29 cellular contexts compared by ENCODE assay signal in the genomic region with DNA sequence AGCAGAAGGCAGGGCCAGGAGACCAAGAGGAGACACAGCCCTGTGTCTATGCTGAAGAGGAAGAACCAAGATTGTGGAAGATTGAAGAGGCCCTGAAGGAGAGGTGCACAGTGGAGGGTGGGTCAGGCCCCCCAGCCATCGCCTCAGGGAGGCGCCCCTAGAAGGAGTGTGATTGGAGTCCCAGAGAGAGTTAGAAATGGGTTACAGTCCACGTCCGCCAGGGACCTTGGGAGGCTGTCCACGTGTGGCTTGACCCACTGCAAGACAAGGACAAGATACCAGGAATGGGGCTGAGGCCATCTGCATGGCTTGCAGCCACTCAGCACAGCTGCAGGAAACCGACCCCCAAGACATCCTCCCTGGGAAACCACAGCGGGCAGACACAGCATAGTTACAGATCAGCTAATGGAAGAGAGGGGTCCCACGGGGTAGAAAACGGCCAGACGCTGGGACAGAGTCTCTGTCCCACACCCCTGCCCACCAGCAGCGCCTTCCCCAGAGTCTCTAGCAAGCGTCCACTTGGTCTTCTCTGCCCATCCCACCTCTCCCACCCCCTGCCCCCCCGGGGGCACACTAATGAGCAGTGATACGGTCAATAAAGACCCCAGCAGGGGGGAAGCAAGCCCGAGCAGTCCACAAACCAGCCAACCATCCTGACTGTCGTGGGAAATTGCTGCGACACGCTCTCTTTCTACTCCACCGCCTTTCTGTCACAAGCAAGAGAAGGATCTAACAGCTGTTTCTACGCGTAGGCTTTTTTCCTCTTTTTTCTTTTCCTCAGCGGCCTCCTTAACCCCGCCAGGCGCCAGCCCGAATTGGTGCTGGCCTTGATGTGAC.
"Had no signal": no experiment of that assay in that cellular context is flagged by ENCODE, and none has a peak within 500 bp of the region (broad histone marks: within the 10 kb centered on the region; RNA-seq: fewer than 3 reads in every experiment).

No MANE protein-coding gene starts in this region.

- H3K4me2 ChIP-seq: SK-N-SH had no signal

- H3K27ac Mint-ChIP-seq: activated naive CD4-positive, alpha-beta T cell treated with anti-CD3 and anti-CD28 coated beads, Interleukin-2, amount 50 U/mL, for 24 hours; activated naive CD8-positive, alpha-beta T cell treated with anti-CD3 and anti-CD28 coated beads, Interleukin-2, amount 50 U/mL, for 24 hours; activated T-helper 2 cell treated with anti-CD3 and anti-CD28 coated beads, Interferon-gamma antibody, Interleukin-2, Interleukin-4, amounts not matched to agents 10 μg/mL and 5 μg/mL and 100 μg/mL, durations not matched to agents 14 hours and 24 hours and 36 hours; mesothelial cell of epicardium; naive B cell; stimulated activated memory B cell treated with anti-CD40 and anti-IgM and Interleukin-4, amounts not matched to agents 10 μg/mL and 1 μg/mL and 100 μg/mL, for 72 hours; T-helper 1 cell treated with Interleukin-12 subunit alpha and Interleukin-12 subunit beta and Interleukin-4 antibody, amounts not matched to agents 30 μg/mL and 1 μg/mL, for 36 hours had no signal

- H3K9me3 ChIP-seq: pancreas, psoas muscle, SK-N-SH, tibial nerve had no signal

- H3K9ac ChIP-seq: SK-N-SH had no signal

- H3K9me3 Mint-ChIP-seq: activated naive CD4-positive, alpha-beta T cell treated with anti-CD3 and anti-CD28 coated beads, Interleukin-2, amount 50 U/mL, for 24 hours; activated naive CD8-positive, alpha-beta T cell treated with anti-CD3 and anti-CD28 coated beads, Interleukin-2, amount 50 U/mL, for 24 hours; activated T-helper 2 cell treated with anti-CD3 and anti-CD28 coated beads, Interferon-gamma antibody, Interleukin-2, Interleukin-4, amounts not matched to agents 10 μg/mL and 5 μg/mL and 100 μg/mL, durations not matched to agents 14 hours and 24 hours and 36 hours; central memory CD8-positive, alpha-beta T cell; stimulated activated memory B cell treated with anti-CD40 and anti-IgM and Interleukin-4, amounts not matched to agents 10 μg/mL and 1 μg/mL and 100 μg/mL, for 72 hours; T-helper 1 cell treated with Interleukin-12 subunit alpha and Interleukin-12 subunit beta and Interleukin-4 antibody, amounts not matched to agents 30 μg/mL and 1 μg/mL, for 36 hours had no signal

- DNase-seq: activated CD4-positive, alpha-beta T cell treated with anti-CD3 and anti-CD28 coated beads for 48 hours; activated CD4-positive, alpha-beta T cell treated with anti-CD3 and anti-CD28 coated beads, Interleukin-2, amount 50 U/mL, for 48 hours; activated naive CD8-positive, alpha-beta T cell treated with anti-CD3 and anti-CD28 coated beads, Interleukin-2, amount 50 U/mL, for 24 hours; activated T-cell treated with anti-CD3 and anti-CD28 coated beads, Interleukin-2, amount 50 U/mL, for 48 hours; amygdala; dermis blood vessel endothelial cell; effector CD4-positive, alpha-beta T cell; islet precursor cell; mammary epithelial cell; naive B cell; nucleus accumbens; pancreas; psoas muscle; right cardiac atrium; SK-N-SH; stimulated activated CD4-positive, alpha-beta T cell treated with anti-CD3 and anti-CD28 coated beads, Interleukin-4, amount 100 ng/mL, for 4 hours; stimulated activated CD8-positive, alpha-beta memory T cell treated with anti-CD3 and anti-CD28 coated beads, Interleukin-4, amount 100 ng/mL, for 48 hours; stomach; SW 1271; T-helper 9 cell had no signal

- H3K27me3 ChIP-seq: tibial nerve had no signal

- H3K4me3 ChIP-seq: pancreas, psoas muscle, stomach, tibial nerve had no signal

- H3K4me1 Mint-ChIP-seq: activated naive CD4-positive, alpha-beta T cell treated with anti-CD3 and anti-CD28 coated beads, Interleukin-2, amount 50 U/mL, for 24 hours; activated naive CD8-positive, alpha-beta T cell treated with anti-CD3 and anti-CD28 coated beads, Interleukin-2, amount 50 U/mL, for 24 hours; central memory CD8-positive, alpha-beta T cell; mesothelial cell of epicardium; naive B cell; stimulated activated memory B cell treated with anti-CD40 and anti-IgM and Interleukin-4, amounts not matched to agents 10 μg/mL and 1 μg/mL and 100 μg/mL, for 72 hours had no signal

- H3K4me1 ChIP-seq: pancreas, psoas muscle, stomach, tibial nerve had no signal

- ATAC-seq: activated naive CD8-positive, alpha-beta T cell treated with anti-CD3 and anti-CD28 coated beads, Interleukin-2, amount 50 U/mL, for 24 hours; pancreas; psoas muscle; stimulated activated memory B cell treated with anti-CD40 and anti-IgM and Interleukin-4, amounts not matched to agents 10 μg/mL and 1 μg/mL and 100 μg/mL, for 72 hours had no signal

- H3K36me3 ChIP-seq: pancreas, stomach, tibial nerve had no signal

- H3K36me3 Mint-ChIP-seq: activated naive CD4-positive, alpha-beta T cell treated with anti-CD3 and anti-CD28 coated beads, Interleukin-2, amount 50 U/mL, for 24 hours; mesothelial cell of epicardium; naive B cell; stimulated activated memory B cell treated with anti-CD40 and anti-IgM and Interleukin-4, amounts not matched to agents 10 μg/mL and 1 μg/mL and 100 μg/mL, for 72 hours had no signal

- H3K4me3 Mint-ChIP-seq: activated naive CD4-positive, alpha-beta T cell treated with anti-CD3 and anti-CD28 coated beads, Interleukin-2, amount 50 U/mL, for 24 hours; activated naive CD8-positive, alpha-beta T cell treated with anti-CD3 and anti-CD28 coated beads, Interleukin-2, amount 50 U/mL, for 24 hours; central memory CD8-positive, alpha-beta T cell; mesothelial cell of epicardium; naive B cell; stimulated activated memory B cell treated with anti-CD40 and anti-IgM and Interleukin-4, amounts not matched to agents 10 μg/mL and 1 μg/mL and 100 μg/mL, for 72 hours; T-helper 1 cell treated with Interleukin-12 subunit alpha and Interleukin-12 subunit beta and Interleukin-4 antibody, amounts not matched to agents 30 μg/mL and 1 μg/mL, for 36 hours had no signal

- H3K27ac ChIP-seq: epithelial cell of prostate, pancreas, psoas muscle, stomach, tibial nerve, VCaP had no signal
